22 cellular contexts compared by ENCODE assay signal in genomic region chr3:100902572-100902971, GRCh38.
A peak's percentile ranks its signal among the peaks of the same experiment; 100 is the strongest.
DNase-seq lines count a peak whose midpoint lies in the region; ATAC-seq and TF ChIP-seq lines count a peak whose summit lies in the region.
"Had no signal": no experiment of that assay in that cellular context is flagged by ENCODE, and none has a peak within 500 bp of the region (broad histone marks: within the 10 kb centered on the region; RNA-seq: fewer than 3 reads in every experiment).

No MANE protein-coding gene starts in this region.

- H3K27me3 ChIP-seq in fibroblast of lung (ENCODE audit: control insufficient read depth, insufficient read depth, low read length) (no peaks in the 10 kb centered on the region), aorta (ENCODE audit: control insufficient read depth in 1 of 2, insufficient read depth in 2 of 2, low read length in 1 of 2) (no peaks in the 10 kb centered on the region)
- H3K27me3 ChIP-seq: gastrocnemius medialis, neutrophil had no signal

- no peaks in the 10 kb centered on the region for H4K20me1 ChIP-seq in fibroblast of lung (ENCODE audit: control insufficient read depth, extremely low read depth, insufficient read depth, low read length)

- H3K9me3 Mint-ChIP-seq in mesothelial cell of epicardium: peaks cover 3% of the 10 kb centered on the region
- H3K9me3 Mint-ChIP-seq: activated naive CD4-positive, alpha-beta T cell treated with anti-CD3 and anti-CD28 coated beads, Interleukin-2, amount 50 U/mL, for 72 hours; type B pancreatic cell had no signal

- H3K27ac Mint-ChIP-seq in mesothelial cell of epicardium: no peak overlapping the region
- H3K27ac Mint-ChIP-seq: activated naive CD4-positive, alpha-beta T cell treated with anti-CD3 and anti-CD28 coated beads, Interleukin-2, amount 50 U/mL, for 72 hours; type B pancreatic cell had no signal

- H3K4me2 ChIP-seq in fibroblast of lung (ENCODE audit: extremely low read depth, insufficient read depth, low read length): peak overlapping the region; percentile 37

- DNase-seq in A172 (ENCODE audit: low spot score) (peak; percentile 62), GM04503 (ENCODE audit: low read depth) (peak; percentile 77), RPMI7951 (ENCODE audit: low read depth) (peak; percentile 80), fibroblast of lung (ENCODE audit: low read depth in 2 of 2) (peak in 1 of 2 donors; percentile 64), mesothelial cell of epicardium (ENCODE audit: low spot score in 2 of 2, unreplicated experiment in 2 of 2) (no peak), NAMALWA (ENCODE audit: low spot score) (no peak), aorta (no peak)
- DNase-seq: activated CD4-positive, alpha-beta T cell treated with anti-CD3 and anti-CD28 coated beads, Interleukin-2, amount 50 U/mL, for 4 hours; activated T-cell treated with anti-CD3 and anti-CD28 coated beads, Interleukin-2, amount 50 U/mL, for 1 hour; effector memory CD4-positive, alpha-beta T cell; gastrocnemius medialis; H7; left ventricle myocardium inferior; NCI-H1694 treated with DMSO at 0.1 percent for 48 hours; NCI-H2227 treated with DMSO at 0.1 percent for 48 hours; retina; stimulated activated naive CD8-positive, alpha-beta T cell treated with anti-CD3 and anti-CD28 coated beads, Interleukin-15, Interleukin-2, amounts not matched to agents 100 U/mL and 50 U/mL, for 24 hours had no signal

- H3K4me3 Mint-ChIP-seq in mesothelial cell of epicardium: no peak overlapping the region
- H3K4me3 Mint-ChIP-seq: central memory CD8-positive, alpha-beta T cell; type B pancreatic cell had no signal

- H3K79me2 ChIP-seq in fibroblast of lung (ENCODE audit: control insufficient read depth, insufficient read depth, low read length): no peaks in the 10 kb centered on the region

- ATAC-seq in HG03378 (IDR thresholded peaks at IDR 0.05; ENCODE audit: unreplicated experiment) (no peak), aorta (ENCODE audit: low FRiP score) (no peak)
- ATAC-seq: activated naive CD4-positive, alpha-beta T cell treated with anti-CD3 and anti-CD28 coated beads, Interleukin-2, amount 50 U/mL, for 72 hours; gastrocnemius medialis; stimulated activated naive CD8-positive, alpha-beta T cell treated with anti-CD3 and anti-CD28 coated beads, Interleukin-15, Interleukin-2, amounts not matched to agents 100 U/mL and 50 U/mL, for 24 hours had no signal

- no peak for TF ChIP-seq CTCF in fibroblast of lung (conservative IDR thresholded peaks at IDR 0.05 in 1 of 2, IDR thresholded peaks at IDR 0.05 in 1 of 2; ENCODE audit: low read depth in 1 of 2, low read length in 2 of 2)
- TF ChIP-seq CTCF in mesothelial cell of epicardium (IDR thresholded peaks at IDR 0.05; ENCODE audit: unreplicated experiment): no peak

- H3K27me3 Mint-ChIP-seq in mesothelial cell of epicardium (ENCODE audit: low read depth): no peaks in the 10 kb centered on the region
- H3K27me3 Mint-ChIP-seq: type B pancreatic cell had no signal

- 92 to 94% methylated on average over 5 of the region's 5 CpGs for WGBS in aorta, 2 donors

- H3K4me3 ChIP-seq in fibroblast of lung (replicated peaks in 1 of 4; ENCODE audit: control extremely low read depth in 1 of 4, insufficient read depth in 1 of 4, low read depth in 3 of 4, low read length in 4 of 4): no peak overlapping the region
- H3K4me3 ChIP-seq in aorta (ENCODE audit: low read length in 2 of 2): no peak overlapping the region
- H3K4me3 ChIP-seq: gastrocnemius medialis, left ventricle myocardium inferior had no signal

- H3K9me3 ChIP-seq in fibroblast of lung (ENCODE audit: control insufficient read depth, insufficient read depth, low read depth, low read length): no peaks in the 10 kb centered on the region
- H3K9me3 ChIP-seq in aorta (ENCODE audit: control insufficient read depth, low read length): no peaks in the 10 kb centered on the region
- H3K9me3 ChIP-seq: gastrocnemius medialis, left ventricle myocardium inferior, neutrophil had no signal

- H3K9ac ChIP-seq in fibroblast of lung (ENCODE audit: insufficient read depth, low read length): no peak overlapping the region

- H2AFZ ChIP-seq in fibroblast of lung (ENCODE audit: low read length): no peak overlapping the region

- no peaks in the 10 kb centered on the region for H3K36me3 Mint-ChIP-seq in mesothelial cell of epicardium
- H3K36me3 Mint-ChIP-seq: activated naive CD4-positive, alpha-beta T cell treated with anti-CD3 and anti-CD28 coated beads, Interleukin-2, amount 50 U/mL, for 72 hours; type B pancreatic cell had no signal

- H3K36me3 ChIP-seq in fibroblast of lung (ENCODE audit: control insufficient read depth, insufficient read depth, low read length) (no peaks in the 10 kb centered on the region), aorta (ENCODE audit: control insufficient read depth in 1 of 2, insufficient read depth in 2 of 2, low read length in 1 of 2) (no peaks in the 10 kb centered on the region)
- H3K36me3 ChIP-seq: gastrocnemius medialis, left ventricle myocardium inferior, neutrophil had no signal

- H3K27ac ChIP-seq in fibroblast of lung (ENCODE audit: insufficient read depth, low read length) (no peak overlapping the region), aorta (ENCODE audit: low read depth in 1 of 2, low read length in 2 of 2) (no peak overlapping the region)
- H3K27ac ChIP-seq: gastrocnemius medialis, left ventricle myocardium inferior, neutrophil had no signal

- no peaks in the 10 kb centered on the region for H3K4me1 Mint-ChIP-seq in mesothelial cell of epicardium

- H3K4me1 ChIP-seq in fibroblast of lung (ENCODE audit: control insufficient read depth, extremely low read depth, insufficient read depth, low read length) (peaks cover 8% of the 10 kb centered on the region), aorta (ENCODE audit: control insufficient read depth in 1 of 2, insufficient read depth in 2 of 2, low read length in 2 of 2) (no peaks in the 10 kb centered on the region)
- H3K4me1 ChIP-seq: gastrocnemius medialis, left ventricle myocardium inferior had no signal

- intact Hi-C loops in aorta (cut with DNase I): no loop called here

Comparison
In these comparisons a context has a peak if more than half of its experiments do, and no peak if none do; other contexts are left out.
1. DNase-seq: peak in A172 (single experiment), GM04503 (single experiment) and RPMI7951 (single experiment); none in mesothelial cell of epicardium (0 of 2), NAMALWA (single experiment) and aorta (0 of 2).